ENCODE assay signal across 20 cellular contexts in the genomic region with DNA sequence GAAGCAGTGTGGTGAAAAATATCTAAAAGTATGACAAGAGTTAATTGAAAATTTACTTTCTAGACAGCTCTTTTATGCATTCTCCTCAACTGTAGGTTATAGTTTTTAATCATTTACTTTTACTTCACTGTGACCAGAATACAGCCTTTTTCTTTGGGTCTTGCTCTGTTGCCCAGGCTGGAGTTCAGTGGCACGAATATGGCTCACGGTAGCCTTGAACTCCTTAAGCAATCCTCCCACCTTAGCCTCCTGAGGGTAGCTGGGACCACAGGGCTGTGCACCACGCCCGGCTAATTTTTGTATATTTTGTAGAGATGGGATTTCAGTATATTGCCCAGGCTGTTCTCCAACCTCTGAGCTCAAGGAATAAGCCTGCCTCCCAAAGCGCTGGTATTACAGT. TPM values are rescaled to one million over a fixed set of nuclear protein-coding genes. Genes with fewer than 3 reads are reported as not detected.
DNase-seq lines count a peak whose midpoint lies in the region; ATAC-seq, FAIRE-seq and TF ChIP-seq lines count a peak whose summit lies in the region.
"Had no signal": no experiment of that assay in that cellular context is flagged by ENCODE, and none has a peak within 500 bp of the region (broad histone marks: within the 10 kb centered on the region; RNA-seq: fewer than 3 reads in every experiment).

No MANE protein-coding gene starts in this region.

- H3K4me1 ChIP-seq in GM23338 (ENCODE audit: insufficient read depth) (peaks cover 64% of the 10 kb centered on the region), HUES48 (ENCODE audit: control insufficient read depth, insufficient read depth, low read length) (peaks cover 56% of the 10 kb centered on the region), H1 (replicated peaks in 1 of 4; ENCODE audit: control insufficient read depth in 3 of 4, insufficient read depth in 4 of 4, low read length in 3 of 4) (peaks cover 3 to 27% (median 21%) of the 10 kb centered on the region in 4 experiments; a peak in 6 of 7 replicates), vagina (peaks cover 35% of the 10 kb centered on the region)

- peaks cover 100% of the 10 kb centered on the region for H3K79me2 ChIP-seq in GM23338 (replicated peaks; ENCODE audit: insufficient read depth)
- H3K79me2 ChIP-seq in H1 (ENCODE audit: control insufficient read depth in 1 of 2, insufficient read depth in 2 of 2, low read length in 2 of 2) = peaks cover 12 to 100% of the 10 kb centered on the region in 2 experiments

- peak overlapping the region; percentile 14 for H3K27ac ChIP-seq in GM23338 (ENCODE audit: low read depth)
- H3K27ac ChIP-seq in HUES48 (ENCODE audit: low read depth, low read length) = peak overlapping the region; percentile 27
- H3K27ac ChIP-seq in H1 (ENCODE audit: low read depth, low read length) = no peak overlapping the region; the same call in 1 of the 2 replicates
- H3K27ac ChIP-seq in vagina = no peak overlapping the region
- H3K27ac ChIP-seq: BLaER1 had no signal

- H3K27me3 Mint-ChIP-seq in GM23338 (ENCODE audit: insufficient read depth, low read depth, poor library complexity) (peaks cover 6% of the 10 kb centered on the region), neural crest cell (ENCODE audit: low read depth) (no peaks in the 10 kb centered on the region)
- no peaks in the 10 kb centered on the region for H3K27me3 Mint-ChIP-seq in activated T-helper 17 cell treated with anti-CD3 and anti-CD28 coated beads, Interleukin-2, amount 50 U/mL, for 72 hours
- H3K27me3 Mint-ChIP-seq: CD4-positive, alpha-beta T cell had no signal

- no peak overlapping the region for H4K91ac ChIP-seq in H1 (replicated peaks; ENCODE audit: insufficient read length, low read length)

- H3K14ac ChIP-seq in H1 (ENCODE audit: insufficient read length) = no peak overlapping the region

- H4K20me1 ChIP-seq in GM23338 (replicated peaks; ENCODE audit: insufficient read depth) = peaks cover 6% of the 10 kb centered on the region; the same call in 1 of the 2 replicates
- peaks cover 2 to 28% of the 10 kb centered on the region in 2 experiments for H4K20me1 ChIP-seq in H1 (replicated peaks in 1 of 2; ENCODE audit: control insufficient read depth in 1 of 2, insufficient read depth in 2 of 2, low read length in 2 of 2)

- DNase-seq in GM23338 (ENCODE audit: low spot score) (no peak), H1 (ENCODE audit: low read depth in 1 of 2, low spot score in 2 of 2) (no peak), neural crest cell (ENCODE audit: low read depth, low spot score) (no peak), vagina (ENCODE audit: extremely low spot score in 2 of 2) (no peak)
- DNase-seq: CD4-positive, alpha-beta T cell; COR-L47; DMS53; KBM-7; MM.1S; NCI-H2029; NCI-H446; NCI-H524 treated with DMSO at 0.1 percent for 48 hours; RPMI8226; SHP77 treated with DMSO at 0.1 percent for 48 hours had no signal

- FAIRE-seq in H1 (lab: Jason Lieb, UNC) = no peak
- FAIRE-seq: A204.1, GM18507 had no signal

- POLR2A ChIA-PET in H1 (lab: Charles Lee; ENCODE audit: partially characterized antibody) = no interaction called here

- TF ChIP-seq EP300 in H1 (IDR thresholded peaks at IDR 0.05; ENCODE audit: borderline replicate concordance in 1 of 2, low read depth in 2 of 2, low read length in 2 of 2) = no peak

- H2BK5ac ChIP-seq in H1 (ENCODE audit: low read depth, low read length) = 0 out of 2 replicates have a peak overlapping the region, but pooled peaks have one; percentile 14

- H3K79me1 ChIP-seq in H1 (ENCODE audit: low read depth, low read length) = peaks cover 2% of the 10 kb centered on the region; the same call in 1 of the 2 replicates

- H3K23ac ChIP-seq in H1 (ENCODE audit: insufficient read length) = no peak overlapping the region

- H3K9me2 ChIP-seq in GM23338 (ENCODE audit: insufficient read depth) = no peaks in the 10 kb centered on the region

- peaks cover 4% of the 10 kb centered on the region for H3K23me2 ChIP-seq in H1 (ENCODE audit: low read depth, low read length)

- H2BK12ac ChIP-seq in H1 (ENCODE audit: low read depth, low read length) = no peak overlapping the region

- H3K36me3 Mint-ChIP-seq in GM23338 (ENCODE audit: low read depth) (peaks cover 7% of the 10 kb centered on the region; the same call in 2 of the 3 replicates), neural crest cell (ENCODE audit: low read depth) (peaks cover 17% of the 10 kb centered on the region)
- peaks cover 28% of the 10 kb centered on the region for H3K36me3 Mint-ChIP-seq in activated T-helper 17 cell treated with anti-CD3 and anti-CD28 coated beads, Interleukin-2, amount 50 U/mL, for 72 hours (ENCODE audit: low read depth)

- H3K56ac ChIP-seq in H1 (replicated peaks; ENCODE audit: insufficient read length, low read depth, low read length) = no peak overlapping the region

- no peak overlapping the region for H2BK20ac ChIP-seq in H1 (ENCODE audit: low read length)

- peak overlapping the region; percentile 83 for H3K27ac Mint-ChIP-seq in GM23338
- no peak overlapping the region for H3K27ac Mint-ChIP-seq in neural crest cell (ENCODE audit: unreplicated experiment)
- no peak overlapping the region for H3K27ac Mint-ChIP-seq in activated T-helper 17 cell treated with anti-CD3 and anti-CD28 coated beads, Interleukin-2, amount 50 U/mL, for 72 hours

- CTCF ChIA-PET in H1 (lab: Charles Lee; ENCODE audit: partially characterized antibody) = interaction anchor here (0.9 kb wide), 1 partner anchor 103 kb away, joined by 3 read pairs; no protein-coding TSS in a partner anchor

- H3K9me3 Mint-ChIP-seq in GM23338 (no peaks in the 10 kb centered on the region), neural crest cell (peaks cover 3% of the 10 kb centered on the region)
- H3K9me3 Mint-ChIP-seq in activated T-helper 17 cell treated with anti-CD3 and anti-CD28 coated beads, Interleukin-2, amount 50 U/mL, for 72 hours = no peaks in the 10 kb centered on the region
- H3K9me3 Mint-ChIP-seq: CD4-positive, alpha-beta T cell had no signal

- no peak overlapping the region; the same call in 1 of the 2 replicates for H3K18ac ChIP-seq in H1 (ENCODE audit: extremely low read depth, low read length)

- no peaks in the 10 kb centered on the region for H3K27me3 ChIP-seq in GM23338 (ENCODE audit: insufficient read depth)
- no peaks in the 10 kb centered on the region for H3K27me3 ChIP-seq in HUES48 (ENCODE audit: control insufficient read depth, insufficient read depth, low read length)
- H3K27me3 ChIP-seq in H1 (replicated peaks in 1 of 4; ENCODE audit: control insufficient read depth in 3 of 4, extremely low read depth in 1 of 4, insufficient read depth in 3 of 4, low read length in 3 of 4) = no peaks in the 10 kb centered on the region
- no peaks in the 10 kb centered on the region for H3K27me3 ChIP-seq in vagina
- H3K27me3 ChIP-seq: BLaER1 had no signal

- TF ChIP-seq CTCF in GM23338 (conservative IDR thresholded peaks at IDR 0.05; ENCODE audit: low read depth in 2 of 2) (no peak), H1 (IDR thresholded peaks at IDR 0.05; ENCODE audit: control extremely low read depth in 1 of 3, insufficient read depth in 1 of 3, low read depth in 1 of 3, low read length in 3 of 3) (no peak), neural crest cell (conservative IDR thresholded peaks at IDR 0.05) (no peak), vagina (IDR thresholded peaks at IDR 0.05) (no peak)

- H4K5ac ChIP-seq in H1 (ENCODE audit: insufficient read length, low read depth, low read length) = no peak overlapping the region

- no peak overlapping the region for H2BK120ac ChIP-seq in H1 (replicated peaks; ENCODE audit: low read depth, low read length)

- no peak overlapping the region for H4K8ac ChIP-seq in H1 (ENCODE audit: extremely low read depth, insufficient read depth, low read length)

- 91% methylated on average over 5 of the region's 5 CpGs; no CpG with 5 or more reads in 1 of the 2 experiments for WGBS in H1 (ENCODE audit: extremely low coverage in 1 of 2, insufficient coverage in 1 of 2, insufficient read length in 1 of 2, insufficient replicate concordance in 2 of 2, low coverage in 1 of 2, low lambda C conversion rate in 2 of 2, missing lambda C conversion rate in 1 of 2), 2 experiments

- intact Hi-C loops in vagina (cut with DNase I) = no loop called here

- H3K4me1 Mint-ChIP-seq in GM23338 (peaks cover 66% of the 10 kb centered on the region), neural crest cell (peaks cover 57% of the 10 kb centered on the region)
- H3K4me1 Mint-ChIP-seq in activated T-helper 17 cell treated with anti-CD3 and anti-CD28 coated beads, Interleukin-2, amount 50 U/mL, for 72 hours = peaks cover 29% of the 10 kb centered on the region

- no peak overlapping the region for H2AK5ac ChIP-seq in H1 (ENCODE audit: low read depth, low read length)

- H3K36me3 ChIP-seq in GM23338 (ENCODE audit: insufficient read depth) = no peaks in the 10 kb centered on the region
- H3K36me3 ChIP-seq in HUES48 (ENCODE audit: control insufficient read depth, insufficient read depth, low read length) = peaks cover 5% of the 10 kb centered on the region; the same call in 1 of the 2 replicates
- H3K36me3 ChIP-seq in H1 (ENCODE audit: control insufficient read depth in 2 of 4, insufficient read depth in 4 of 4, low read length in 3 of 4) = peaks cover 0 to 9% (median 3%) of the 10 kb centered on the region in 4 experiments; a peak in 3 of 8 replicates
- H3K36me3 ChIP-seq in vagina = no peaks in the 10 kb centered on the region

- peak overlapping the region; percentile 80 for H3K4me2 ChIP-seq in GM23338
- 0 out of 4 replicates have a peak overlapping the region, but pooled peaks of 1 of the 2 experiments have one; percentile 51 for H3K4me2 ChIP-seq in H1 (ENCODE audit: insufficient read depth in 1 of 2, low read depth in 2 of 2, low read length in 2 of 2)
- H3K4me2 ChIP-seq: BLaER1 had no signal

- H2AFZ ChIP-seq in GM23338 = no peak overlapping the region
- H2AFZ ChIP-seq in H1 (ENCODE audit: low read length) = no peak overlapping the region

- H3K9me3 ChIP-seq in HUES48 (ENCODE audit: control insufficient read depth, insufficient read depth, low read length) (no peaks in the 10 kb centered on the region), H1 (ENCODE audit: insufficient read depth in 2 of 2, low read depth in 1 of 2, low read length in 1 of 2) (no peaks in the 10 kb centered on the region), vagina (no peaks in the 10 kb centered on the region)

- H3K4me3 Mint-ChIP-seq in GM23338 = no peak overlapping the region
- peak overlapping the region; percentile 20 for H3K4me3 Mint-ChIP-seq in neural crest cell
- no peak overlapping the region for H3K4me3 Mint-ChIP-seq in activated T-helper 17 cell treated with anti-CD3 and anti-CD28 coated beads, Interleukin-2, amount 50 U/mL, for 72 hours
- H3K4me3 Mint-ChIP-seq: CD4-positive, alpha-beta T cell had no signal

- H3F3A ChIP-seq in GM23338 (replicated peaks; ENCODE audit: low read depth) = 0 out of 2 replicates have a peak, but pooled peaks cover 3% of the 10 kb centered on the region

- H3K4ac ChIP-seq in H1 (replicated peaks; ENCODE audit: insufficient read length, low read depth, low read length) = no peak overlapping the region

- TF ChIP-seq RAD21 in H1 (IDR thresholded peaks at IDR 0.05 in 1 of 2, conservative IDR thresholded peaks at IDR 0.05 in 1 of 2; ENCODE audit: low read depth in 2 of 2, low read length in 2 of 2) = no peak

- H2BK15ac ChIP-seq in H1 (ENCODE audit: low read length) = no peak overlapping the region

- H3K4me3 ChIP-seq in GM23338 (no peak overlapping the region), HUES48 (ENCODE audit: low read depth, low read length) (no peak overlapping the region), H1 (ENCODE audit: extremely low read depth in 1 of 4, insufficient read depth in 2 of 4, low read depth in 3 of 4, low read length in 4 of 4) (peak overlapping the region in 1 of 4 experiments; percentile 39; a peak in 1 of 8 replicates), vagina (no peak overlapping the region)
- H3K4me3 ChIP-seq: BLaER1 had no signal

- no peak overlapping the region for H3K9ac ChIP-seq in HUES48 (ENCODE audit: low read depth, low read length)
- no peak overlapping the region for H3K9ac ChIP-seq in H1 (replicated peaks in 1 of 4; ENCODE audit: extremely low read depth in 1 of 4, low read depth in 3 of 4, low read length in 3 of 4)
- H3K9ac ChIP-seq: BLaER1 had no signal

- ATAC-seq in GM23338 = no peak
- ATAC-seq in GM19351 (IDR thresholded peaks at IDR 0.05; ENCODE audit: unreplicated experiment) = no peak
- no peak for ATAC-seq in activated T-helper 17 cell treated with anti-CD3 and anti-CD28 coated beads, Interleukin-2, amount 50 U/mL, for 72 hours (replicated peaks)

- TF ChIP-seq POLR2A in H1 (IDR thresholded peaks at IDR 0.05; ENCODE audit: control extremely low read depth in 1 of 2, low read depth in 2 of 2, low read length in 2 of 2) = no peak
- no peak for TF ChIP-seq POLR2A in vagina (IDR thresholded peaks at IDR 0.05)

RNA-seq across cellular contexts. Expression of gene SC5D, which starts 5.3 kb away (rescaled TPM):
- total RNA-seq in GM23338 (2014; rRNA removed; shearing (Covaris generic)) = 118 and 138 TPM in 2 replicates
- polyA plus RNA-seq in GM23338 (2016; fragmentation: Nextera tagmentation; extraction: Ambion mirVana) (66.7 and 79.0 TPM in 2 replicates), H1 (2011; rRNA removed) (44.7 and 90.3 TPM in 2 replicates)
- total RNA-seq in H1 (2021; fragmentation: NEBNext Ultra II Directional; extraction: Animal tissue kit (Norgen Biotek cat#: 25700)) = 71.4 and 73.9 TPM in 2 replicates
- 75.4 TPM for polyA plus RNA-seq in H1 (2011; cell fraction: cytosol; rRNA removed)
- 92.3 TPM for polyA plus RNA-seq in H1 (2011; cell fraction: nucleus; rRNA removed)
- polyA plus RNA-seq in H1 (2012, experiment 1 of 2) = 69.2 to 167 TPM (median 86.3 TPM) in 4 replicates
- polyA plus RNA-seq in H1 (2012, experiment 2 of 2) = 14.1 TPM
- polyA plus RNA-seq in H1 (2013, experiment 1 of 2) = 208 TPM
- polyA plus RNA-seq in H1 (2013, experiment 2 of 2) = 224 TPM
- 183 and 296 TPM in 2 replicates for polyA minus RNA-seq in H1 (2011; rRNA and poly(A)+ RNA removed)
- 105 TPM for polyA minus RNA-seq in H1 (2011; cell fraction: cytosol; rRNA and poly(A)+ RNA removed)
- 174 TPM for polyA minus RNA-seq in H1 (2011; cell fraction: nucleus; rRNA and poly(A)+ RNA removed)
- total RNA-seq in neural crest cell (76.4 and 81.1 TPM in 2 replicates), vagina (86.7 TPM)
- 10 to 100 TPM; 20.1 to 22.4 TPM for total RNA-seq in activated T-helper 17 cell treated with anti-CD3 and anti-CD28 coated beads, Interleukin-2, amount 50 U/mL, for 72 hours

Comparison
In these comparisons a context has a peak if more than half of its experiments do, and no peak if none do; other contexts are left out.
1. H3K27ac ChIP-seq: peak in GM23338 (single experiment) and HUES48 (single experiment); none in H1 (single experiment) and vagina (single experiment).